Comparison of ENCODE assay signal across 8 cellular contexts in the genomic region with DNA sequence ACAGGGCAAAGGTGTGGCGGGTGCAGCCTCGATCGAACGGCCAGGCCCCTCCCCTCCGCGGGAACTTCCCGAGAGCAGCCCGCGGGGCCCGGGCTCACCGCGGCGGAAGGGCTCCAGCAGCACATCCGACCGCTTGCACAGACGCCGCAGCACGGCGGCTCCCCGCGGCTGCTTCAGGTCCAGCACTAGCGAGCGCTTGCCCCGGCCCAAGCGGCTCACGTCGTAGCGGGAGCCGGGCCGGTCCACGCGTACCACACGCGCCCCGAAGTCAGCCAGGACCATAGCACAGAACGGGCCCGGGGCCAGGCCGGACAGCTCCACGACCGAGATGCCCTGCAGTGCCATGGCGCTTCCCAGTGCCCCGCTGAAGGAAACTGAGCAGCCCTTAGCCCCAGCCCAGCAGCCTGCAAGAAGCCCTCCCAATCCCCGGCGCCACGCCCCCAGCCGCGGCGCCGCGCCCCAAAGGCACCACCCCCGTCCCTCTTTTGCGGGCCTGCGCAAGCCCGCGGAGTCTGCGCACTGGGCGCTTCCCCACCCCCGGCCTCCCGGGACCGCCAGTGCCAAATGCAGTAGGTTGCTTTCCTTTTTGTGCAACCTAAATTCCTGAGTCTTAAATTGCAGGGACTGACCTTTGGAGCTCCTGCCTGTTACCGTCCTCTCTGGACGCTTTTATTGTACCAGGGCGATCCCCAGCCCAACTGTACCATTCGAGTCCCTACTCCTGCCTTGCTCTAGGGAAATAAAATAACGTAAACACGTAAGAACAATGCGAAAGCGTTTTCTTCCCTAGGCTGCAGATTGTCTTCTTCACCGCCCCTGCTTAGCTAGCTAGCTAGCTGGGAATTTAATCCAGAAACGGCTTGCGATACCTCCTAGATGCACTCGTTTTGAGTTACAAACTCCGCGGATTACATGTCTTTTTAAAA. TPM values are rescaled to one million over a fixed set of nuclear protein-coding genes. Genes with fewer than 3 reads are reported as not detected.
A peak's percentile ranks its signal among the peaks of the same experiment; 100 is the strongest.
DNase-seq lines count a peak whose midpoint lies in the region; ATAC-seq and TF ChIP-seq lines count a peak whose summit lies in the region.

A gene (minus strand): TSS at position 376 of the 926 bp plus-strand sequence. CDS start 31 bp downstream, at position 345.

- no peaks in the 10 kb centered on the region for H4K20me1 ChIP-seq in OCI-LY3 (ENCODE audit: insufficient read depth, low read length)

- H3K4me2 ChIP-seq in OCI-LY3 (ENCODE audit: low read length): peak within 1 kb of the TSS; percentile 89

- H3K4me3 ChIP-seq in OCI-LY3 (ENCODE audit: low read length): peak within 1 kb of the TSS; percentile 96

- no peaks in the 10 kb centered on the region for H3K79me2 ChIP-seq in OCI-LY3 (ENCODE audit: low read length)

- peak; percentile 74 for DNase-seq in DMS114 treated with DMSO at 0.1 percent for 48 hours (lab: John Stamatoyannopoulos, UW; ENCODE audit: unreplicated experiment)
- DNase-seq in HuH-7.5 (ENCODE audit: low spot score): peak; percentile 93
- peak; percentile 89 for DNase-seq in activated T-cell treated with anti-CD3 and anti-CD28 coated beads for 24 hours (ENCODE audit: low read depth)
- no peak for DNase-seq in epithelial cell of prostate (ENCODE audit: low read depth, low spot score)
- DNase-seq in mucosa of gallbladder (ENCODE audit: low spot score): peak; percentile 94
- peak; percentile 89 for DNase-seq in stimulated activated CD8-positive, alpha-beta memory T cell treated with anti-CD3 and anti-CD28 coated beads, Interleukin-4, amount 100 ng/mL, for 24 hours (ENCODE audit: low read depth)

- H3K27ac ChIP-seq in OCI-LY3 (ENCODE audit: low read length) (peak within 1 kb of the TSS; percentile 76), epithelial cell of prostate (peak within 1 kb of the TSS; percentile 83)

- H3K36me3 ChIP-seq in OCI-LY3 (replicated peaks; ENCODE audit: low read depth, low read length): no peaks in the 10 kb centered on the region

- no peak for TF ChIP-seq CTCF in OCI-LY3 (IDR thresholded peaks at IDR 0.05; ENCODE audit: low read depth, low read length)

- H3K9ac ChIP-seq in OCI-LY3 (ENCODE audit: low read length): peak within 1 kb of the TSS; percentile 86

- peak; percentile 96 for ATAC-seq in GM21528 (IDR thresholded peaks at IDR 0.05; ENCODE audit: low FRiP score, unreplicated experiment)

- peak within 1 kb of the TSS; percentile 99 for H2AFZ ChIP-seq in OCI-LY3 (ENCODE audit: low read depth, low read length)

- H3K9me3 ChIP-seq in OCI-LY3 (ENCODE audit: insufficient read depth, low read length): no peaks in the 10 kb centered on the region

- H3K4me1 ChIP-seq in OCI-LY3 (ENCODE audit: low read length): peaks cover 11% of the 10 kb centered on the region; the same call in 1 of the 2 replicates

- no peaks in the 10 kb centered on the region for H3K27me3 ChIP-seq in OCI-LY3 (ENCODE audit: low read depth, low read length)

RNA-seq across cellular contexts. Expression of the gene that starts here (rescaled TPM):
- 129 TPM for total RNA-seq in mucosa of gallbladder
